32 cellular contexts compared by ENCODE assay signal in genomic region chr5:122200456-122200855, GRCh38.
"Had no signal": no experiment of that assay in that cellular context is flagged by ENCODE, and none has a peak within 500 bp of the region (broad histone marks: within the 10 kb centered on the region; RNA-seq: fewer than 3 reads in every experiment).

No MANE protein-coding gene starts in this region.

- H3K36me3 ChIP-seq: adrenal gland, brain microvascular endothelial cell, Peyer's patch had no signal

- DNase-seq: activated B cell treated with CpG ODN at 0.5 μM for 24 hours; activated CD4-positive, alpha-beta memory T cell treated with anti-CD3 and anti-CD28 coated beads for 36 hours; activated CD4-positive, alpha-beta T cell treated with anti-CD3 and anti-CD28 coated beads for 4 hours; activated CD4-positive, alpha-beta T cell treated with anti-CD3 and anti-CD28 coated beads, Interleukin-2, amount 50 U/mL, for 1 hour; activated CD4-positive, CD25-positive, alpha-beta regulatory T cell treated with anti-CD3 and anti-CD28 coated beads, Interleukin-2, amount 50 U/mL, for 72 hours; activated CD8-positive, alpha-beta memory T cell treated with anti-CD3 and anti-CD28 coated beads, Interleukin-2, amount 50 U/mL, for 4 hours; activated gamma-delta T cell treated with Interleukin-2 at 50 U/mL for 16 hours; activated naive CD4-positive, alpha-beta T cell treated with anti-CD3 and anti-CD28 coated beads for 36 hours; activated T-cell treated with anti-CD3 and anti-CD28 coated beads for 4 hours; activated T-cell treated with anti-CD3 and anti-CD28 coated beads, Interleukin-2, amount 50 U/mL, for 4 hours; adrenal gland; brain microvascular endothelial cell; central memory CD4-positive, alpha-beta T cell; NCI-H1092 treated with DMSO at 0.1 percent for 48 hours; NCI-H146; NCI-H187; NCI-H2081; NCI-H2171; NCI-H226; NCI-H446 treated with DMSO at 0.1 percent for 48 hours; NCI-H524; PC-3; Peyer's patch; Right ventricle myocardium superior; SW 1271; T-helper 1 cell; T-helper 2 cell; T-helper 9 cell had no signal

- H3K27ac ChIP-seq: adrenal gland, brain microvascular endothelial cell, Peyer's patch, RWPE1, VCaP had no signal

- ATAC-seq: activated naive CD4-positive, alpha-beta T cell treated with anti-CD3 and anti-CD28 coated beads, Interleukin-2, amount 50 U/mL, for 72 hours; activated T-cell treated with anti-CD3 and anti-CD28 coated beads, Interleukin-2, amount 50 U/mL, for 4 hours; K562; PC-3 had no signal

- H3K4me3 ChIP-seq: adrenal gland, K562, Peyer's patch had no signal

- H3K4me1 ChIP-seq: adrenal gland, Peyer's patch had no signal

- H3K9me3 ChIP-seq: adrenal gland, Peyer's patch had no signal

- H3K27me3 ChIP-seq: adrenal gland, brain microvascular endothelial cell, Peyer's patch had no signal
